ENCODE assay signal across 1 cellular context in the genomic region with DNA sequence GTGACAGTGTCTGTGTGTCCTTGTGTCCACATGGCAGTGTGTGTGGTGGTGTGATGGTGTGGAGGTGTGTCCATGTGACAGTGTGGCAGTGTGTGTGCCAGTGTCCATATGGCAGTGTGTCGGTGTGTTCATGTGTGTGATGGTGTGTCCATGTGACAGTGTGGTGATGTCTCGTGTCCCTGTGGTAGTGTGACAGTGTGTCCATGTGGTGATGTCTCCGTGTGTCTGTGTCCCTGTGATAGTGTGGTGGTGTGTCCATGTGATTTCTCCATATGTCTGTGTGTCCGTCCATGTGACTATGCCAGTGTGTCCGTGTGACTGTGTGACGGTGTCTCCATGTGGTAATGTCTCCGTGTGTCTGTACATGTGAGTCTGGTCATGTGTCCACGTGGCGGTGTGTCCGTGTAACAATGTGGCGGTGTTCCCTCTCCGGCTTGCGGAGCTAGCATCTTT.
TF ChIP-seq lines count a peak whose summit lies in the region.

No MANE protein-coding gene starts in this region.

TF ChIP-seq in K562, 482 proteins besides CTCF, POLR2A, EP300 and RAD21 (continued from another document):
- TF ChIP-seq MGA (IDR thresholded peaks at IDR 0.05) = peak; percentile 13; the same call in 1 of the 2 replicates
